ENCODE assay signal across 8 cellular contexts in genomic region chr7:87059525-87060287, GRCh38. TPM values are rescaled to one million over a fixed set of nuclear protein-coding genes. Genes with fewer than 3 reads are reported as not detected.
DNase-seq lines count a peak whose midpoint lies in the region; ATAC-seq and TF ChIP-seq lines count a peak whose summit lies in the region.

Gene ELAPOR2 (minus strand): TSS chr7:87059654. CDS start chr7:87059513, 141 bp downstream.

- H3K36me3 ChIP-seq in CD4-positive, CD25-positive, alpha-beta regulatory T cell (ENCODE audit: control insufficient read depth, insufficient read depth, low read length) = no peaks in the 10 kb centered on the region
- no peaks in the 10 kb centered on the region for H3K36me3 ChIP-seq in endodermal cell (ENCODE audit: control insufficient read depth, insufficient read depth, low read length)

- peak; percentile 75 for TF ChIP-seq CTCF in endodermal cell (conservative IDR thresholded peaks at IDR 0.05)

- no peaks in the 10 kb centered on the region for H3K9me3 ChIP-seq in CD4-positive, CD25-positive, alpha-beta regulatory T cell (ENCODE audit: control insufficient read depth in 2 of 2, low read length in 2 of 2)
- H3K9me3 ChIP-seq in endodermal cell (ENCODE audit: control insufficient read depth, low read length) = no peaks in the 10 kb centered on the region

- peak within 1 kb of the TSS; percentile 59 for H3K4me3 ChIP-seq in CD4-positive, CD25-positive, alpha-beta regulatory T cell (ENCODE audit: low read depth, low read length)
- peak within 1 kb of the TSS; percentile 91 for H3K4me3 ChIP-seq in endodermal cell (ENCODE audit: low read length)

- peaks cover 0 to 15% (median 9%) of the 10 kb centered on the region in 4 donors for H3K4me1 Mint-ChIP-seq in CD4-positive, CD25-positive, alpha-beta regulatory T cell
- H3K4me1 Mint-ChIP-seq in endodermal cell = peaks cover 23% of the 10 kb centered on the region

- peaks cover 43% of the 10 kb centered on the region for H3K27me3 Mint-ChIP-seq in CD4-positive, CD25-positive, alpha-beta regulatory T cell
- H3K27me3 Mint-ChIP-seq in endodermal cell (ENCODE audit: insufficient read depth) = peaks cover 10% of the 10 kb centered on the region

- WGBS in endodermal cell (ENCODE audit: insufficient coverage in 1 of 2, insufficient read length in 1 of 2), 2 experiments = 1 to 2% methylated on average over 8 to 69 of the region's 70 CpGs

- peak within 1 kb of the TSS; percentile 47 for H3K9ac ChIP-seq in endodermal cell (ENCODE audit: extremely low read depth, low read length, poor library complexity, severe bottlenecking)

- ATAC-seq in CD4-positive, CD25-positive, alpha-beta regulatory T cell (ENCODE audit: low read depth in 2 of 2) = peak; percentile 90 to 91
- ATAC-seq in GM19351 (IDR thresholded peaks at IDR 0.05; ENCODE audit: unreplicated experiment) (peak; percentile 91), HG03469 (IDR thresholded peaks at IDR 0.05; ENCODE audit: unreplicated experiment) (peak; percentile 94)

- peak within 1 kb of the TSS in 1 of 3 donors; percentile 74 for H3K27ac Mint-ChIP-seq in CD4-positive, CD25-positive, alpha-beta regulatory T cell
- H3K27ac Mint-ChIP-seq in endodermal cell = peak within 1 kb of the TSS; percentile 62

- H3K4me3 Mint-ChIP-seq in CD4-positive, CD25-positive, alpha-beta regulatory T cell = peak within 1 kb of the TSS; percentile 72 to 89 (median 84)
- H3K4me3 Mint-ChIP-seq in endodermal cell = peak within 1 kb of the TSS; percentile 70

- peak within 1 kb of the TSS; percentile 55 for H3K27ac ChIP-seq in CD4-positive, CD25-positive, alpha-beta regulatory T cell (ENCODE audit: insufficient read depth, low read length, poor library complexity, severe bottlenecking)
- H3K27ac ChIP-seq in endodermal cell (ENCODE audit: low read depth, low read length) = no peak within 1 kb of the TSS

- no peaks in the 10 kb centered on the region for H3K9me3 Mint-ChIP-seq in CD4-positive, CD25-positive, alpha-beta regulatory T cell
- H3K9me3 Mint-ChIP-seq in endodermal cell = no peaks in the 10 kb centered on the region

- peaks cover 19% of the 10 kb centered on the region for H3K27me3 ChIP-seq in CD4-positive, CD25-positive, alpha-beta regulatory T cell (ENCODE audit: control insufficient read depth, insufficient read depth, low read length)
- no peaks in the 10 kb centered on the region for H3K27me3 ChIP-seq in endodermal cell (ENCODE audit: control insufficient read depth, insufficient read depth, low read length, poor library complexity, severe bottlenecking)

- H3K36me3 Mint-ChIP-seq in CD4-positive, CD25-positive, alpha-beta regulatory T cell = no peaks in the 10 kb centered on the region
- no peaks in the 10 kb centered on the region for H3K36me3 Mint-ChIP-seq in endodermal cell (ENCODE audit: low read depth)

- peak; percentile 51 to 65 (median 64) for DNase-seq in CD4-positive, CD25-positive, alpha-beta regulatory T cell
- peak; percentile 81 for DNase-seq in NCI-H748 treated with DMSO at 0.1 percent for 48 hours (lab: John Stamatoyannopoulos, UW)
- peak; percentile 34 to 72 (median 50) for DNase-seq in activated CD8-positive, alpha-beta memory T cell treated with anti-CD3 and anti-CD28 coated beads for 48 hours (ENCODE audit: low read depth in 2 of 3, low spot score in 2 of 3)
- peak; percentile 94 for DNase-seq in endodermal cell
- peak; percentile 92 for DNase-seq in mesenteric fat pad (ENCODE audit: low spot score)
- DNase-seq in stimulated activated CD8-positive, alpha-beta memory T cell treated with anti-CD3 and anti-CD28 coated beads, Interleukin-15, amount 100 ng/mL, for 4 hours (ENCODE audit: low read depth in 2 of 2) = peak; percentile 53 to 79

- H3K4me1 ChIP-seq in CD4-positive, CD25-positive, alpha-beta regulatory T cell (ENCODE audit: control insufficient read depth, insufficient read depth, low read length, poor library complexity, severe bottlenecking) = peaks cover 13% of the 10 kb centered on the region
- peaks cover 10% of the 10 kb centered on the region for H3K4me1 ChIP-seq in endodermal cell (ENCODE audit: control insufficient read depth, insufficient read depth, low read length)

RNA-seq across cellular contexts. Expression of gene ELAPOR2, which starts in this region (rescaled TPM):
- 20.3 TPM for total RNA-seq in CD4-positive, CD25-positive, alpha-beta regulatory T cell
- polyA plus RNA-seq in CD4-positive, CD25-positive, alpha-beta regulatory T cell = 1 to 10 TPM; 2.4 to 5.5 (median 2.9) TPM
- 10 to 100 TPM; 67.2 to 75.7 TPM for total RNA-seq in endodermal cell
- 69.3 TPM for polyA plus RNA-seq in endodermal cell (2013, experiment 1 of 2)
- 59.2 TPM for polyA plus RNA-seq in endodermal cell (2013, experiment 2 of 2)
- total RNA-seq in mesenteric fat pad = 22.0 TPM
